Comparison of ENCODE assay signal across 2 cellular contexts in the genomic region with DNA sequence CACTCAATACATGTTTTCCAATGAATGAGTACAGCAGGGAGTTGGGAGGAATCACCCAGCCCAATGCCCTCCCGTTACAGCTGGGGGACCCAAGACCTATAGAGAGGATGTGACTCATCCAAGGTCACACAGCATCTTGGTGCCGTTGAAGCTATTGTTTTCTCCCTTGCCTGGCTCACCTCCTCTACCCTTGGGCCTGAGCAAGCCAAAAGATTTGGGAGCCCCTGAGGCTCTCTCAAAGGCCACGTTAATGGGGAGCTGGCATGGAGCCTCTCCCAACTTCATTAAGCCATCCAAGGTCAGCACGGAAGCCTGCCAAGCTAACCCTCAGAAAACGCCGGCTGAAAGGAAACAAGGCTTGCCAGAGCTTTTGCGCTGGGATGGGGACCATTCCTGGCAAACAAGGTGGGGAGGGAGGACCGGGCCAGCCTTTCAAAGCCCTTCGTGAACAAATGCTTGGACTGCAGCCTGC.
TF ChIP-seq lines count a peak whose summit lies in the region.

No MANE protein-coding gene starts in this region.

TF ChIP-seq in endothelial cell of umbilical vein, 7 proteins besides CTCF, POLR2A, EP300 and RAD21:
- TF ChIP-seq GATA2 (IDR thresholded peaks at IDR 0.05; ENCODE audit: insufficient read depth, insufficient read length, low read depth, low read length) (no peak), MYC (IDR thresholded peaks at IDR 0.05; ENCODE audit: low read depth, low read length) (no peak), FOS (IDR thresholded peaks at IDR 0.05; ENCODE audit: borderline replicate concordance, insufficient read depth, low read length) (peak; percentile 60), JUN (IDR thresholded peaks at IDR 0.05; ENCODE audit: borderline replicate concordance, insufficient read depth, insufficient read length, low read depth) (peak; percentile 67), POLR2AphosphoS5 (IDR thresholded peaks at IDR 0.05; ENCODE audit: insufficient read depth, low read depth, low read length) (peak; percentile 27), EZH2 (IDR thresholded peaks at IDR 0.05; ENCODE audit: borderline replicate concordance, low read depth, low read length, severe bottlenecking) (no peak)
- TF ChIP-seq, protein P1, sequence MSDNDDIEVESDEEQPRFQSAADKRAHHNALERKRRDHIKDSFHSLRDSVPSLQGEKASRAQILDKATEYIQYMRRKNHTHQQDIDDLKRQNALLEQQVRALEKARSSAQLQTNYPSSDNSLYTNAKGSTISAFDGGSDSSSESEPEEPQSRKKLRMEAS (IDR thresholded peaks at IDR 0.05; ENCODE audit: insufficient read depth, insufficient read length), result no peak
TF ChIP-seq in endothelial cell of umbilical vein: peak in this region for 3.

TF ChIP-seq in GM12891, 5 proteins besides CTCF, POLR2A, EP300 and RAD21:
- TF ChIP-seq SPI1 (IDR thresholded peaks at IDR 0.05; ENCODE audit: low read depth, low read length), result no peak
- no peak for TF ChIP-seq TAF1 (IDR thresholded peaks at IDR 0.05; ENCODE audit: low read depth, low read length)
- no peak for TF ChIP-seq POU2F2 (IDR thresholded peaks at IDR 0.05; ENCODE audit: low read depth, low read length)
- TF ChIP-seq PAX5 (IDR thresholded peaks at IDR 0.05; ENCODE audit: insufficient read depth, low read length, severe bottlenecking), result no peak
- no peak for TF ChIP-seq POLR2AphosphoS5 (IDR thresholded peaks at IDR 0.05; ENCODE audit: low read depth, low read length)
